Comparison of ENCODE assay signal across 26 cellular contexts in the genomic region with DNA sequence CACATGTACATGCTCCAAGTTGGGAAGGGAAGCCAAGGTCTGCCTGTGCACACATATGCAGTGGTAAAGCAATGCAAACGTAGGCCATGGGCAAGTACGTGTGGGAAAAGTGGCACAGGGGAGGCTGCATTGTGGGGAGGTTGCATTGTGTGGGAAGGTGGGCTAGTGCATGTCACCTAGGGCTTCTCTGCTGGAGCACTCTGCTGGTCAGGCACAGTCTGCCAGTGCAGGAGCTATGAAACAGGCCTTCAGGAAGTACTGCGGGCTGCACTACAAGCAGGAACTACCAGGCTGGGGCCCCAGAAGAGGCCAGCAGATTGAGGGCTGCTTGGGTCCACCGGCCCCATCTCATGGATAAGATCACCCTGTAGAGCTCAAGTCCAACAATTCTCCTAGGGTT.
"Had no signal": no experiment of that assay in that cellular context is flagged by ENCODE, and none has a peak within 500 bp of the region (broad histone marks: within the 10 kb centered on the region; RNA-seq: fewer than 3 reads in every experiment).

No MANE protein-coding gene starts in this region.

- H3K27me3 ChIP-seq: neural progenitor cell, neutrophil, pancreas, right lobe of liver, sigmoid colon, stomach, thyroid gland, tibial nerve, upper lobe of left lung had no signal

- DNase-seq: naive thymus-derived CD4-positive, alpha-beta T cell; natural killer cell; nucleus accumbens; pancreas; psoas muscle; right cardiac atrium; right lobe of liver; sigmoid colon; small intestine; stimulated activated CD4-positive, alpha-beta T cell treated with anti-CD3 and anti-CD28 coated beads, Interleukin-12 subunit alpha, Interleukin-12 subunit beta, amount 100 ng/mL, for 4 hours; stimulated activated CD4-positive, alpha-beta T cell treated with anti-CD3 and anti-CD28 coated beads, Interleukin-1b, Interleukin-23, amount 100 ng/mL, for 48 hours; stimulated activated CD4-positive, alpha-beta T cell treated with anti-CD3 and anti-CD28 coated beads, Interleukin-4, amount 100 ng/mL, for 1 hour; stimulated activated CD4-positive, alpha-beta T cell treated with anti-CD3 and anti-CD28 coated beads, Interleukin-4, amount 100 ng/mL, for 4 hours; stimulated activated CD8-positive, alpha-beta memory T cell treated with anti-CD3 and anti-CD28 coated beads, Interleukin-4, amount 100 ng/mL, for 48 hours; stimulated activated naive CD4-positive, alpha-beta T cell treated with Interleukin-2 at 50 U/mL for 16 hours; stomach; thyroid gland; trophoblast cell had no signal

- FAIRE-seq: pancreas, small intestine had no signal

- H3K27ac ChIP-seq: neural progenitor cell, neutrophil, pancreas, psoas muscle, right lobe of liver, sigmoid colon, stomach, thoracic aorta, thyroid gland, tibial nerve, upper lobe of left lung had no signal

- H3K4me1 Mint-ChIP-seq: naive thymus-derived CD4-positive, alpha-beta T cell; natural killer cell; nephron; neural progenitor cell; stimulated activated memory B cell treated with anti-CD40 and anti-IgM and Interleukin-4, amounts not matched to agents 10 μg/mL and 1 μg/mL and 100 μg/mL, for 72 hours had no signal

- H2AFZ ChIP-seq: neural progenitor cell had no signal

- H3K27me3 Mint-ChIP-seq: stimulated activated memory B cell treated with anti-CD40 and anti-IgM and Interleukin-4, amounts not matched to agents 10 μg/mL and 1 μg/mL and 100 μg/mL, for 72 hours; stimulated activated naive CD8-positive, alpha-beta T cell treated with anti-CD3 and anti-CD28 coated beads, Interleukin-15, Interleukin-2, amounts not matched to agents 100 ng/mL and 50 ng/mL, for 24 hours had no signal

- H3K4me3 ChIP-seq: neural progenitor cell, pancreas, psoas muscle, right lobe of liver, sigmoid colon, stomach, thoracic aorta, thyroid gland, tibial nerve, upper lobe of left lung had no signal

- H3K36me3 ChIP-seq: neutrophil, pancreas, right lobe of liver, sigmoid colon, stomach, thoracic aorta, thyroid gland, tibial nerve, upper lobe of left lung had no signal

- H3K9ac ChIP-seq: neural progenitor cell had no signal

- H3K27ac Mint-ChIP-seq: naive thymus-derived CD4-positive, alpha-beta T cell; natural killer cell; nephron; neural progenitor cell; stimulated activated memory B cell treated with anti-CD40 and anti-IgM and Interleukin-4, amounts not matched to agents 10 μg/mL and 1 μg/mL and 100 μg/mL, for 72 hours; stimulated activated naive CD8-positive, alpha-beta T cell treated with anti-CD3 and anti-CD28 coated beads, Interleukin-15, Interleukin-2, amounts not matched to agents 100 ng/mL and 50 ng/mL, for 24 hours had no signal

- H3K9me3 ChIP-seq: neutrophil, pancreas, right lobe of liver, thyroid gland had no signal

- H3K4me1 ChIP-seq: neural progenitor cell, pancreas, psoas muscle, right lobe of liver, sigmoid colon, stomach, thyroid gland, tibial nerve, upper lobe of left lung had no signal

- H3K4me3 Mint-ChIP-seq: naive thymus-derived CD4-positive, alpha-beta T cell; natural killer cell; nephron; neural progenitor cell; stimulated activated memory B cell treated with anti-CD40 and anti-IgM and Interleukin-4, amounts not matched to agents 10 μg/mL and 1 μg/mL and 100 μg/mL, for 72 hours; stimulated activated naive CD8-positive, alpha-beta T cell treated with anti-CD3 and anti-CD28 coated beads, Interleukin-15, Interleukin-2, amounts not matched to agents 100 ng/mL and 50 ng/mL, for 24 hours had no signal

- H3K4me2 ChIP-seq: neural progenitor cell had no signal

- H3K36me3 Mint-ChIP-seq: neural progenitor cell; stimulated activated memory B cell treated with anti-CD40 and anti-IgM and Interleukin-4, amounts not matched to agents 10 μg/mL and 1 μg/mL and 100 μg/mL, for 72 hours had no signal

- ATAC-seq: naive thymus-derived CD4-positive, alpha-beta T cell; natural killer cell; pancreas; psoas muscle; right cardiac atrium; right lobe of liver; stimulated activated memory B cell treated with anti-CD40 and anti-IgM and Interleukin-4, amounts not matched to agents 10 μg/mL and 1 μg/mL and 100 μg/mL, for 72 hours had no signal
